In the genomic region with DNA sequence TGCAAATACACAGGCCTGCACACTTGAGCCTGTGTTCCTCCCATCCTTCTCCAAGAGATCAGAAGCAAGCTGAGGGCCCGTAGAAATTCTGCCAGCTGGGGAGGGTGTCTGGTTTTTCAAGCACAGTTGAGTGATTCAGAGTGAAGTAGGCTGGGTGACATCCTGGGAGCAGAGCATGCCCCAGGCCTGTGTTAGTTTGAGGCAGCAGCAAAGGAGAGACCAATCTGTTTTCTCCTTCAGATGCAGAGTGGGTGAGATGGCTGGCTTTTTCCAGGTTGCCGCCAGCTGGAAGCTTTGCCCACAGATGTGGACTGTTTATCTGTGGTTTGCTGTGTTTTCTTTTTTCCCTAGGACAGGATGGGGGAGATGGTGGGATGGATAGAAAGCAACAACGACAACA, we compare ENCODE assay signal across 13 cellular contexts.
DNase-seq lines count a peak whose midpoint lies in the region; ATAC-seq, FAIRE-seq and TF ChIP-seq lines count a peak whose summit lies in the region.
"Had no signal": no experiment of that assay in that cellular context is flagged by ENCODE, and none has a peak within 500 bp of the region (broad histone marks: within the 10 kb centered on the region; RNA-seq: fewer than 3 reads in every experiment).

No MANE protein-coding gene starts in this region.

- H3K4me2 ChIP-seq in K562 (ENCODE audit: insufficient read depth, low read length), result peak overlapping the region; percentile 78
- H3K4me2 ChIP-seq in MM.1S (ENCODE audit: low read depth, low read length), result no peak overlapping the region

- no peak overlapping the region for H3K4me3 Mint-ChIP-seq in activated CD8-positive, alpha-beta T cell treated with anti-CD3 and anti-CD28 coated beads for 36 hours
- no peak overlapping the region for H3K4me3 Mint-ChIP-seq in activated CD8-positive, alpha-beta T cell treated with anti-CD3 and anti-CD28 coated beads, Interleukin-2, amount 10 ng/mL, durations not matched to agents 7 days and 5 days
- H3K4me3 Mint-ChIP-seq: activated CD4-positive, alpha-beta T cell treated with anti-CD3 and anti-CD28 coated beads for 36 hours had no signal

- H3K9me3 Mint-ChIP-seq in activated CD8-positive, alpha-beta T cell treated with anti-CD3 and anti-CD28 coated beads for 36 hours, result no peaks in the 10 kb centered on the region
- H3K9me3 Mint-ChIP-seq in activated CD8-positive, alpha-beta T cell treated with anti-CD3 and anti-CD28 coated beads, Interleukin-2, amount 10 ng/mL, durations not matched to agents 7 days and 5 days (ENCODE audit: insufficient read depth), result no peaks in the 10 kb centered on the region

- H3K9me2 ChIP-seq in MM.1S (replicated peaks; ENCODE audit: insufficient read depth, low read length), result no peaks in the 10 kb centered on the region

- TF ChIP-seq CTCF in activated CD8-positive, alpha-beta T cell treated with anti-CD3 and anti-CD28 coated beads for 36 hours (IDR thresholded peaks at IDR 0.05), result no peak
- TF ChIP-seq CTCF in K562 (IDR thresholded peaks at IDR 0.05 in 2 of 3, conservative IDR thresholded peaks at IDR 0.05 in 1 of 3; ENCODE audit: insufficient read depth in 2 of 3, low read depth in 1 of 3, low read length in 3 of 3) (no peak), left lung (IDR thresholded peaks at IDR 0.05) (no peak), testis (IDR thresholded peaks at IDR 0.05) (no peak), MM.1S (IDR thresholded peaks at IDR 0.05; ENCODE audit: low read length) (no peak)

- in situ Hi-C loops in K562 (cut with MboI), result no loop called here

- H3K27ac Mint-ChIP-seq in activated CD8-positive, alpha-beta T cell treated with anti-CD3 and anti-CD28 coated beads for 36 hours, result peak overlapping the region; percentile 39
- H3K27ac Mint-ChIP-seq in activated CD8-positive, alpha-beta T cell treated with anti-CD3 and anti-CD28 coated beads, Interleukin-2, amount 10 ng/mL, durations not matched to agents 7 days and 5 days, result no peak overlapping the region
- H3K27ac Mint-ChIP-seq: activated CD4-positive, alpha-beta T cell treated with anti-CD3 and anti-CD28 coated beads for 36 hours had no signal

- no peak for TF ChIP-seq EP300 in K562 (IDR thresholded peaks at IDR 0.05; ENCODE audit: low read length)

- H2AFZ ChIP-seq in K562 (ENCODE audit: low read depth, low read length) (no peak overlapping the region), MM.1S (ENCODE audit: low read length) (no peak overlapping the region)
- H2AFZ ChIP-seq: parathyroid adenoma had no signal

- H3K9me3 ChIP-seq in K562 (replicated peaks; ENCODE audit: control insufficient read depth, insufficient read depth, low read depth, low read length) (no peaks in the 10 kb centered on the region), left lung (no peaks in the 10 kb centered on the region), testis (no peaks in the 10 kb centered on the region), MM.1S (replicated peaks; ENCODE audit: insufficient read depth, low read length) (no peaks in the 10 kb centered on the region)

- H3K36me3 Mint-ChIP-seq in activated CD8-positive, alpha-beta T cell treated with anti-CD3 and anti-CD28 coated beads for 36 hours (ENCODE audit: low read depth), result peaks cover 65% of the 10 kb centered on the region
- peaks cover 46% of the 10 kb centered on the region for H3K36me3 Mint-ChIP-seq in activated CD8-positive, alpha-beta T cell treated with anti-CD3 and anti-CD28 coated beads, Interleukin-2, amount 10 ng/mL, durations not matched to agents 7 days and 5 days (ENCODE audit: low read depth)

- peaks cover 24% of the 10 kb centered on the region for H3K4me1 Mint-ChIP-seq in activated CD8-positive, alpha-beta T cell treated with anti-CD3 and anti-CD28 coated beads for 36 hours (ENCODE audit: low read depth)
- H3K4me1 Mint-ChIP-seq in activated CD8-positive, alpha-beta T cell treated with anti-CD3 and anti-CD28 coated beads, Interleukin-2, amount 10 ng/mL, durations not matched to agents 7 days and 5 days (ENCODE audit: low read depth), result peaks cover 13% of the 10 kb centered on the region

- TF ChIP-seq POLR2A in K562 (conservative IDR thresholded peaks at IDR 0.05) (no peak), testis (IDR thresholded peaks at IDR 0.05) (no peak)

- no peak for TF ChIP-seq RAD21 in K562 (CRISPR knock-in tag; conservative IDR thresholded peaks at IDR 0.05 in 1 of 2, IDR thresholded peaks at IDR 0.05 in 1 of 2)

- CTCF ChIA-PET in activated CD8-positive, alpha-beta T cell treated with anti-CD3 and anti-CD28 coated beads for 36 hours (lab: Charles Lee), result interaction anchor here (1.7 to 3.5 kb wide), 2 partner anchors 10 to 131 kb away, joined by 9 to 17 read pairs; no protein-coding TSS in a partner anchor
- CTCF ChIA-PET in activated CD8-positive, alpha-beta T cell treated with anti-CD3 and anti-CD28 coated beads, Interleukin-2, amount 10 ng/mL, durations not matched to agents 7 days and 5 days (lab: Charles Lee), result interaction anchor here (1.1 to 1.3 kb wide), 2 partner anchors 68 to 96 kb away, joined by 3 read pairs; no protein-coding TSS in a partner anchor
- CTCF ChIA-PET in K562 (lab: Yijun Ruan, JAX; ENCODE audit: low intra/inter-chr PET ratio), result no interaction called here

- H3K4me1 ChIP-seq in K562 (replicated peaks in 1 of 2; ENCODE audit: control insufficient read depth in 2 of 2, insufficient read depth in 2 of 2, low read length in 2 of 2), result peaks cover 50 to 81% of the 10 kb centered on the region in 2 experiments
- H3K4me1 ChIP-seq in left lung, result peaks cover under 1 to 3% of the 10 kb centered on the region in 2 donors
- H3K4me1 ChIP-seq in testis, result peaks cover 13% of the 10 kb centered on the region
- H3K4me1 ChIP-seq in MM.1S (ENCODE audit: low read length), result no peaks in the 10 kb centered on the region
- H3K4me1 ChIP-seq: parathyroid adenoma had no signal

- H3K27me3 Mint-ChIP-seq in activated CD8-positive, alpha-beta T cell treated with anti-CD3 and anti-CD28 coated beads for 36 hours, result no peaks in the 10 kb centered on the region
- H3K27me3 Mint-ChIP-seq in activated CD8-positive, alpha-beta T cell treated with anti-CD3 and anti-CD28 coated beads, Interleukin-2, amount 10 ng/mL, durations not matched to agents 7 days and 5 days (ENCODE audit: low read depth), result no peaks in the 10 kb centered on the region
- H3K27me3 Mint-ChIP-seq: activated CD4-positive, alpha-beta T cell treated with anti-CD3 and anti-CD28 coated beads for 36 hours had no signal

- H3K27ac ChIP-seq in K562 (ENCODE audit: extremely low read depth, low read depth, low read length) (peak overlapping the region; percentile 96), left lung (no peak overlapping the region), testis (peak overlapping the region; percentile 14 to 77), MM.1S (ENCODE audit: low read length) (no peak overlapping the region)
- H3K27ac ChIP-seq: parathyroid adenoma had no signal

- H4K20me1 ChIP-seq in K562 (replicated peaks; ENCODE audit: control insufficient read depth, insufficient read depth, low read length) (no peaks in the 10 kb centered on the region), MM.1S (ENCODE audit: insufficient read depth, low read length) (no peaks in the 10 kb centered on the region)

- no peak for FAIRE-seq in K562 (lab: Jason Lieb, UNC)
- FAIRE-seq: G401.6, keratinocyte had no signal

- H3K4me3 ChIP-seq in K562 (no peak overlapping the region), left lung (no peak overlapping the region), testis (no peak overlapping the region), MM.1S (ENCODE audit: low read length) (no peak overlapping the region)

- no TSS peak for BruUV-seq in K562 (replicated peaks; lab: Mats Ljungman, UMichigan)

- H3K27me3 ChIP-seq in K562 (ENCODE audit: control insufficient read depth in 2 of 2, insufficient read depth in 2 of 2, low read length in 2 of 2), result no peaks in the 10 kb centered on the region
- no peaks in the 10 kb centered on the region for H3K27me3 ChIP-seq in left lung
- no peaks in the 10 kb centered on the region for H3K27me3 ChIP-seq in testis
- H3K27me3 ChIP-seq in MM.1S (replicated peaks; ENCODE audit: insufficient read depth, low read length), result no peaks in the 10 kb centered on the region

- ATAC-seq in activated CD8-positive, alpha-beta T cell treated with anti-CD3 and anti-CD28 coated beads for 36 hours, result no peak
- ATAC-seq in activated CD8-positive, alpha-beta T cell treated with anti-CD3 and anti-CD28 coated beads, Interleukin-2, amount 10 ng/mL, durations not matched to agents 7 days and 5 days, result no peak
- ATAC-seq in K562, result no peak
- ATAC-seq in left lung, result peak; percentile 87
- ATAC-seq in stimulated activated naive CD8-positive, alpha-beta T cell treated with anti-CD3 and anti-CD28 coated beads, Interleukin-15, Interleukin-2, amounts not matched to agents 100 U/mL and 50 U/mL, for 24 hours, result no peak
- ATAC-seq: activated CD4-positive, alpha-beta T cell treated with anti-CD3 and anti-CD28 coated beads for 36 hours had no signal

- 16% methylated on average over 3 of the region's 3 CpGs for WGBS in K562 (ENCODE audit: insufficient coverage, low coverage, missing lambda C conversion rate)
- WGBS in testis, 2 donors, result 44 to 51% methylated on average over 3 of the region's 3 CpGs

- H3K36me3 ChIP-seq in K562 (ENCODE audit: control insufficient read depth, insufficient read depth, low read length) (peaks cover 78% of the 10 kb centered on the region), left lung (peaks cover 0 to 32% of the 10 kb centered on the region in 2 donors), testis (ENCODE audit: low read depth, missing control alignments) (no peaks in the 10 kb centered on the region), MM.1S (replicated peaks; ENCODE audit: insufficient read depth, low read length) (no peaks in the 10 kb centered on the region)

- H3K79me2 ChIP-seq in K562 (ENCODE audit: control insufficient read depth, insufficient read depth, low read length) (peaks cover 72% of the 10 kb centered on the region), MM.1S (ENCODE audit: low read length) (no peaks in the 10 kb centered on the region; the same call in 1 of the 2 replicates)
- H3K79me2 ChIP-seq: parathyroid adenoma had no signal

- H3F3A ChIP-seq in MM.1S (ENCODE audit: insufficient read depth, low read length), result no peaks in the 10 kb centered on the region

- POLR2A ChIA-PET in activated CD8-positive, alpha-beta T cell treated with anti-CD3 and anti-CD28 coated beads for 36 hours (lab: Charles Lee), result interaction anchor here (1.4 kb wide), 1 partner anchor 10 kb away, joined by 3 read pairs; no protein-coding TSS in a partner anchor
- POLR2A ChIA-PET in activated CD8-positive, alpha-beta T cell treated with anti-CD3 and anti-CD28 coated beads, Interleukin-2, amount 10 ng/mL, durations not matched to agents 7 days and 5 days (lab: Charles Lee), result no interaction called here
- POLR2A ChIA-PET in K562 (lab: Yijun Ruan, JAX), result interaction anchor here (0.7 to 1.6 kb wide), 3 partner anchors 11 to 1023 kb away, joined by 3 to 4 read pairs (median 3); no protein-coding TSS in a partner anchor

- H3K9me1 ChIP-seq in K562 (ENCODE audit: control insufficient read depth, insufficient read depth, low read length), result no peaks in the 10 kb centered on the region

- intact Hi-C loops in activated CD8-positive, alpha-beta T cell treated with anti-CD3 and anti-CD28 coated beads for 36 hours (cut with micrococcal nuclease), result no loop called here
- intact Hi-C loops in K562 (cut with micrococcal nuclease), result no loop called here
- intact Hi-C loops in left lung (cut with DNase I), result no loop called here
- intact Hi-C loops in testis (cut with DNase I; ENCODE audit: low total_unique reads), result no loop called here

- DNase-seq in activated CD8-positive, alpha-beta T cell treated with anti-CD3 and anti-CD28 coated beads for 36 hours, result no peak
- DNase-seq in activated CD8-positive, alpha-beta T cell treated with anti-CD3 and anti-CD28 coated beads, Interleukin-2, amount 10 ng/mL, durations not matched to agents 7 days and 5 days, result no peak
- peak in 1 of 4 experiments; percentile 22 for DNase-seq in K562 (ENCODE audit: extremely low read depth in 1 of 4, low spot score in 3 of 4)
- DNase-seq in left lung, result peak in 1 of 2 donors; percentile 41
- DNase-seq in testis, result peak; percentile 52
- DNase-seq in activated T-cell treated with anti-CD3 and anti-CD28 coated beads, Interleukin-2, amount 50 U/mL, for 48 hours, result no peak
- DNase-seq in stimulated activated naive CD8-positive, alpha-beta T cell treated with anti-CD3 and anti-CD28 coated beads, Interleukin-15, Interleukin-2, amounts not matched to agents 100 U/mL and 50 U/mL, for 24 hours, result no peak
- no peak for DNase-seq in MM.1S
- DNase-seq: activated CD4-positive, alpha-beta T cell treated with anti-CD3 and anti-CD28 coated beads for 36 hours; Kasumi-1 had no signal

- H3K9ac ChIP-seq in K562 (ENCODE audit: insufficient read depth in 1 of 2, low read depth in 2 of 2, low read length in 2 of 2), result peak overlapping the region; percentile 67 to 69; a peak in 3 of 4 replicates
- H3K9ac ChIP-seq in MM.1S (ENCODE audit: low read length), result no peak overlapping the region
- H3K9ac ChIP-seq: parathyroid adenoma had no signal

Comparison
In these comparisons a context has a peak if more than half of its experiments do, and no peak if none do; other contexts are left out.
1. H3K27ac ChIP-seq: peak in K562 (single experiment) and testis (2 of 2); none in left lung (0 of 2) and MM.1S (single experiment).